Comparison of ENCODE assay signal across 20 cellular contexts in the genomic region with DNA sequence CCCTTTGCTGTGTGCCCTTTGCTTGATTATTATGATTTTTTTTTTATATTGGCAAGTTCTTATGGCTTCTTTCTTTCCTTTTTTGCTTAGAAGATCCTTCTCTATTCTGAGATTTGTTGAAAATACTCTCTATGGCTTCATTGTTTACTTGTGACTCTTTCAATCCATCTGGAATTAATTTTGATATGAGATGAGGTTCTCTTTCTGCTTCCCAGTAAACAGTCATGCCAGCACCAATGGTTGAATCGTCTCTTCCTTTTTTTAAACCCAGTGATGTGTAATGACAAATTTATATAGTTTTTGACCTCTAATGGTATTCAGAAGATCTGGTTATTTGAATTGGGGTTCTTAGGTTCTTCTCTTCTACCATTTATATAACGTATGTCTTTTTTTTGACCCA.
DNase-seq lines count a peak whose midpoint lies in the region; ATAC-seq and TF ChIP-seq lines count a peak whose summit lies in the region.
"Had no signal": no experiment of that assay in that cellular context is flagged by ENCODE, and none has a peak within 500 bp of the region (broad histone marks: within the 10 kb centered on the region; RNA-seq: fewer than 3 reads in every experiment).

No MANE protein-coding gene starts in this region.

- H3K27me3 ChIP-seq in gastrocnemius medialis, result no peaks in the 10 kb centered on the region
- H3K27me3 ChIP-seq in dorsolateral prefrontal cortex, result peaks cover 0 to under 1% (median 0%) of the 10 kb centered on the region in 45 donors
- H3K27me3 ChIP-seq: adrenal gland, upper lobe of right lung had no signal

- CTCF ChIA-PET in HEK293T (lab: Yijun Ruan, JAX), result no interaction called here

- H3K9me3 ChIP-seq in SK-N-MC (ENCODE audit: low read depth, low read length) (no peaks in the 10 kb centered on the region), gastrocnemius medialis (no peaks in the 10 kb centered on the region)
- H3K9me3 ChIP-seq: adrenal gland, psoas muscle, upper lobe of right lung had no signal

- intact Hi-C loops in gastrocnemius medialis (cut with DNase I; ENCODE audit: low total_unique reads), result no loop called here
- intact Hi-C loops in dorsolateral prefrontal cortex (cut with DNase I), result no loop called here

- POLR2A ChIA-PET in HEK293T (lab: Yijun Ruan, JAX), result no interaction called here

- H3K36me3 ChIP-seq in SK-N-MC (ENCODE audit: insufficient read depth, low read length) (no peaks in the 10 kb centered on the region), gastrocnemius medialis (peaks cover 0 to 4% of the 10 kb centered on the region in 2 donors)
- H3K36me3 ChIP-seq: adrenal gland, upper lobe of right lung had no signal

- DNase-seq in AG20443 (ENCODE audit: low spot score) (peak; percentile 77), SK-N-MC (ENCODE audit: low read depth, low spot score) (no peak), fibroblast of villous mesenchyme (ENCODE audit: low read depth) (peak; percentile 66), gastrocnemius medialis (no peak), SK-N-DZ (ENCODE audit: low spot score) (no peak), HEK293T (ENCODE audit: extremely low spot score) (no peak), retina (no peak), dorsolateral prefrontal cortex (no peak)
- DNase-seq: activated CD4-positive, CD25-positive, alpha-beta regulatory T cell; adrenal gland; caudate nucleus; glutamatergic neuron; natural killer cell; NCI-H1092 treated with DMSO at 0.1 percent for 48 hours; NCI-H526; psoas muscle; SIG-M5; upper lobe of right lung had no signal

- H3K4me3 ChIP-seq in SK-N-MC, result 0 out of 2 replicates have a peak overlapping the region, but pooled peaks have one; percentile 7
- H3K4me3 ChIP-seq in fibroblast of villous mesenchyme (ENCODE audit: low read depth, low read length), result no peak overlapping the region
- H3K4me3 ChIP-seq in gastrocnemius medialis, result no peak overlapping the region
- no peak overlapping the region for H3K4me3 ChIP-seq in dorsolateral prefrontal cortex
- H3K4me3 ChIP-seq: adrenal gland, psoas muscle, upper lobe of right lung had no signal

- no peak for TF ChIP-seq POLR2A in gastrocnemius medialis (IDR thresholded peaks at IDR 0.05)

- TF ChIP-seq CTCF in fibroblast of villous mesenchyme (IDR thresholded peaks at IDR 0.05; ENCODE audit: insufficient read depth, low read depth, low read length) (no peak), gastrocnemius medialis (IDR thresholded peaks at IDR 0.05 in 4 of 5, conservative IDR thresholded peaks at IDR 0.05 in 1 of 5) (no peak), dorsolateral prefrontal cortex (IDR thresholded peaks at IDR 0.05 in 54 of 56, conservative IDR thresholded peaks at IDR 0.05 in 2 of 56; ENCODE audit: low read depth in 1 of 56, partially characterized antibody in 56 of 56) (no peak)

- H3K27ac ChIP-seq in SK-N-MC (peak overlapping the region; percentile 46; the same call in 1 of the 2 replicates), gastrocnemius medialis (peak overlapping the region; percentile 3 to 66 (median 44)), dorsolateral prefrontal cortex (no peak overlapping the region)
- H3K27ac ChIP-seq: psoas muscle, upper lobe of right lung had no signal

- H3K4me1 ChIP-seq in gastrocnemius medialis, result peaks cover 16 to 34% of the 10 kb centered on the region in 2 donors

- peak in 1 of 2 donors; percentile 33 for ATAC-seq in gastrocnemius medialis
- ATAC-seq: activated T-helper 17 cell treated with anti-CD3 and anti-CD28 coated beads, Interleukin-2, amount 50 U/mL, for 72 hours; natural killer cell; psoas muscle; stimulated activated effector memory CD8-positive, alpha-beta T cell treated with anti-CD3 and anti-CD28 coated beads, Interleukin-12 subunit alpha, Interleukin-12 subunit beta, amount 100 ng/mL, for 72 hours; upper lobe of right lung had no signal

- H3K9ac ChIP-seq in SK-N-MC (ENCODE audit: insufficient read length), result no peak overlapping the region

- in situ Hi-C loops in gastrocnemius medialis (cut with MboI; ENCODE audit: low sequenced_read_pairs in 4 of 4), result no loop called here

TF ChIP-seq in HEK293T, 16 proteins besides CTCF, POLR2A, EP300 and RAD21:
- TF ChIP-seq ARNT (IDR thresholded peaks at IDR 0.05) (no peak), BHLHE40 (IDR thresholded peaks at IDR 0.05; ENCODE audit: borderline replicate concordance) (no peak), L3MBTL2 (conservative IDR thresholded peaks at IDR 0.05) (no peak), FOXM1 (IDR thresholded peaks at IDR 0.05; ENCODE audit: borderline replicate concordance) (no peak), LEF1 (IDR thresholded peaks at IDR 0.05; ENCODE audit: borderline replicate concordance) (no peak), ZNF384 (IDR thresholded peaks at IDR 0.05) (no peak), HDGF (IDR thresholded peaks at IDR 0.05; ENCODE audit: borderline replicate concordance) (no peak), ELF4 (IDR thresholded peaks at IDR 0.05) (no peak), NFRKB (IDR thresholded peaks at IDR 0.05) (no peak)

Comparison
In these comparisons a context has a peak if more than half of its experiments do, and no peak if none do; other contexts are left out.
1. DNase-seq: peak in AG20443 (single experiment) and fibroblast of villous mesenchyme (single experiment); none in SK-N-MC (single experiment), gastrocnemius medialis (0 of 2), SK-N-DZ (single experiment), HEK293T (single experiment), retina (single experiment) and dorsolateral prefrontal cortex (0 of 10).
2. H3K27ac ChIP-seq: peak in SK-N-MC (single experiment) and gastrocnemius medialis (4 of 4); none in dorsolateral prefrontal cortex (0 of 59).